21 cellular contexts compared by ENCODE assay signal in the genomic region with DNA sequence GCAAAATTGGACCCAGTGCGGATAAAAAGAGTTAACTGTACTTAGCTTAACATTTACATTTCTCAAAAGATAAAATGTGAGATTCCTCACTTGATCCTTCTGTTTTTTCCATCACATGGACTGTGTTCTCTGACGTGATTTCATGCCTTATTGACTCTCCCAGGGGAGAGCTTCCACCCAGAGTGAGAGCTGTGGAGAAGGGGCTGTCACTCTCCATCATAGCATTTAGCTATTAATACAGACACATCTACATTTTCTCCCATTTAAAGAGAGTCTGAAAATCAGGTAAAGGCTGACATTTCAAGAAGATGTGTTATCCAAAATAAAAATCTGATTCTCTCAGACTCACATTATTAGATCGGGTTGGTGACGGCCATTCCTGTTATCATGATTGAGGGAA.
"Had no signal": no experiment of that assay in that cellular context is flagged by ENCODE, and none has a peak within 500 bp of the region (broad histone marks: within the 10 kb centered on the region; RNA-seq: fewer than 3 reads in every experiment).

No MANE protein-coding gene starts in this region.

- H3K4me3 ChIP-seq: MG63, SJSA1, SK-N-MC had no signal

- H3K9me3 ChIP-seq: MG63, SJSA1 had no signal

- H3K4me1 ChIP-seq: SJSA1 had no signal

- FAIRE-seq: HepG2, RCC 7860 had no signal

- DNase-seq: IMR-90, Karpas-422, KG1, MG63, NCI-H1092, NCI-H1105 treated with DMSO at 0.1 percent for 48 hours, NCI-H1436, NCI-H187, NCI-H2029, NCI-H2081 treated with DMSO at 0.1 percent for 48 hours, NCI-H2227 treated with DMSO at 0.1 percent for 48 hours, NCI-H524, NCI-H526 treated with DMSO at 0.1 percent for 48 hours, NCI-H748 treated with DMSO at 0.1 percent for 48 hours, Right ventricle myocardium superior, RPMI8226, SIG-M5 had no signal

- H3K36me3 ChIP-seq: MG63, SJSA1 had no signal

- H3K27ac ChIP-seq: SJSA1, SK-N-MC had no signal

- H3K27me3 ChIP-seq: MG63, SJSA1 had no signal
